In the genomic region with DNA sequence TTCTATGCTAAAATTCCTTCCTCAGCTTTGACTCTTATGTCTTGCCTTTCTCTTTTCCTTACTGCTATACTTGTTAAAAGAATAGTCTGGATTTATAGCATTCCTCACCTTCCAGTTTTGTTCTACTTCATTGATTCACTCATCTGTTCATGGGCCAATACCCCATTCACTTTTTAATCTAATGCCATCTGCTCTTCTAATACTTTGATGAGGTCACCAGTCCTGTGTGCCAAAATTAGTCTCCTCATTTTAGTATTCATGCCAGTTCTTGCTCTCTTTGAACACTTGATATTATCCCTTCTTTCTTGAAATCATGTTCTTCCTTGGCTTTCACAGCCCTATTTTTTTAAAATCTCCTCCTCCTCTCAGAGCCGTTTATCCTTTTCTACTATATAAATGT, we compare ENCODE assay signal across 26 cellular contexts.
"Had no signal": no experiment of that assay in that cellular context is flagged by ENCODE, and none has a peak within 500 bp of the region (broad histone marks: within the 10 kb centered on the region; RNA-seq: fewer than 3 reads in every experiment).

No MANE protein-coding gene starts in this region.

- ATAC-seq: activated CD4-positive, CD25-positive, alpha-beta regulatory T cell treated with anti-CD3 and anti-CD28 coated beads, Interleukin-2, amount 50 U/mL, for 24 hours; activated CD8-positive, alpha-beta T cell treated with anti-CD3 and anti-CD28 coated beads, Interleukin-2, amount 10 ng/mL, durations not matched to agents 7 days and 5 days; natural killer cell treated with Interleukin-12 subunit alpha and Interleukin-12 subunit beta and Interleukin-15 and Interleukin-18, amount 100 ng/mL, for 72 hours; psoas muscle had no signal

- H3K27me3 Mint-ChIP-seq: activated CD4-positive, alpha-beta T cell treated with anti-CD3 and anti-CD28 coated beads, Interleukin-2, amount 10 ng/mL, durations not matched to agents 7 days and 5 days; activated naive CD4-positive, alpha-beta T cell treated with anti-CD3 and anti-CD28 coated beads, Interleukin-2, amount 50 U/mL, for 24 hours; natural killer cell treated with Interleukin-12 subunit alpha and Interleukin-12 subunit beta and Interleukin-15 and Interleukin-18, amount 100 ng/mL, for 72 hours; type B pancreatic cell had no signal

- H3K4me2 ChIP-seq: hepatocyte had no signal

- H3K27me3 ChIP-seq: brain microvascular endothelial cell, hepatocyte, neutrophil, ovary, right atrium auricular region, vagina had no signal

- H3K4me3 Mint-ChIP-seq: activated CD4-positive, alpha-beta T cell treated with anti-CD3 and anti-CD28 coated beads, Interleukin-2, amount 10 ng/mL, durations not matched to agents 7 days and 5 days; activated CD8-positive, alpha-beta T cell treated with anti-CD3 and anti-CD28 coated beads, Interleukin-2, amount 10 ng/mL, durations not matched to agents 7 days and 5 days; activated naive CD4-positive, alpha-beta T cell treated with anti-CD3 and anti-CD28 coated beads, Interleukin-2, amount 50 U/mL, for 24 hours; activated T-helper 1 cell treated with anti-CD3 and anti-CD28 coated beads, Interleukin-12 subunit alpha, Interleukin-12 subunit beta, Interleukin-2, Interleukin-4 antibody, amounts not matched to agents 30 ng/mL and 10 ng/mL and 1 ng/mL, durations not matched to agents 14 hours and 24 hours and 36 hours; natural killer cell treated with Interleukin-12 subunit alpha and Interleukin-12 subunit beta and Interleukin-15 and Interleukin-18, amount 100 ng/mL, for 72 hours; type B pancreatic cell had no signal

- H3K4me1 ChIP-seq: psoas muscle, right atrium auricular region had no signal

- H3K36me3 ChIP-seq: ovary had no signal

- H3K27ac Mint-ChIP-seq: activated CD4-positive, alpha-beta T cell treated with anti-CD3 and anti-CD28 coated beads, Interleukin-2, amount 10 ng/mL, durations not matched to agents 7 days and 5 days; activated CD8-positive, alpha-beta T cell treated with anti-CD3 and anti-CD28 coated beads, Interleukin-2, amount 10 ng/mL, durations not matched to agents 7 days and 5 days; activated naive CD4-positive, alpha-beta T cell treated with anti-CD3 and anti-CD28 coated beads, Interleukin-2, amount 50 U/mL, for 24 hours; activated T-helper 1 cell treated with anti-CD3 and anti-CD28 coated beads, Interleukin-12 subunit alpha, Interleukin-12 subunit beta, Interleukin-2, Interleukin-4 antibody, amounts not matched to agents 30 ng/mL and 10 ng/mL and 1 ng/mL, durations not matched to agents 14 hours and 24 hours and 36 hours; natural killer cell treated with Interleukin-12 subunit alpha and Interleukin-12 subunit beta and Interleukin-15 and Interleukin-18, amount 100 ng/mL, for 72 hours; type B pancreatic cell had no signal

- DNase-seq: activated CD4-positive, alpha-beta T cell treated with anti-CD3 and anti-CD28 coated beads, Interleukin-2, amount 10 ng/mL, durations not matched to agents 7 days and 5 days; activated CD8-positive, alpha-beta T cell treated with anti-CD3 and anti-CD28 coated beads, Interleukin-2, amount 10 ng/mL, durations not matched to agents 7 days and 5 days; activated gamma-delta T cell treated with Interleukin-2 at 50 U/mL for 16 hours; aorta; brain microvascular endothelial cell; effector memory CD4-positive, alpha-beta T cell; foreskin melanocyte; glutamatergic neuron; kidney glomerular epithelial cell; left ventricle myocardium inferior; midbrain; ovary; psoas muscle; stimulated activated CD4-positive, alpha-beta T cell treated with anti-CD3 and anti-CD28 coated beads, Interleukin-4, amount 100 ng/mL, for 24 hours; stimulated activated naive CD4-positive, alpha-beta T cell treated with Interleukin-2 at 50 U/mL for 16 hours had no signal

- H3K27ac ChIP-seq: brain microvascular endothelial cell, hepatocyte, left ventricle myocardium inferior, ovary, psoas muscle, right atrium auricular region, thoracic aorta, vagina, VCaP had no signal

- H3K9me3 ChIP-seq: left ventricle myocardium inferior, neutrophil, ovary, psoas muscle, right atrium auricular region, thoracic aorta, vagina had no signal

- H3K9me3 Mint-ChIP-seq: activated naive CD4-positive, alpha-beta T cell treated with anti-CD3 and anti-CD28 coated beads, Interleukin-2, amount 50 U/mL, for 24 hours; activated T-helper 1 cell treated with anti-CD3 and anti-CD28 coated beads, Interleukin-12 subunit alpha, Interleukin-12 subunit beta, Interleukin-2, Interleukin-4 antibody, amounts not matched to agents 30 ng/mL and 10 ng/mL and 1 ng/mL, durations not matched to agents 14 hours and 24 hours and 36 hours; natural killer cell treated with Interleukin-12 subunit alpha and Interleukin-12 subunit beta and Interleukin-15 and Interleukin-18, amount 100 ng/mL, for 72 hours had no signal

- H2AFZ ChIP-seq: hepatocyte had no signal

- H3K4me3 ChIP-seq: hepatocyte, left ventricle myocardium inferior, ovary, psoas muscle, right atrium auricular region, thoracic aorta, vagina had no signal
